8 cellular contexts compared by ENCODE assay signal in genomic region chr19:17488593-17489391, GRCh38. TPM values are rescaled to one million over a fixed set of nuclear protein-coding genes. Genes with fewer than 3 reads are reported as not detected.
A peak's percentile ranks its signal among the peaks of the same experiment; 100 is the strongest.
DNase-seq lines count a peak whose midpoint lies in the region; ATAC-seq lines count a peak whose summit lies in the region.

No MANE protein-coding gene starts in this region.

- no peaks in the 10 kb centered on the region for H3K9me3 ChIP-seq in T-helper 17 cell (ENCODE audit: control insufficient read depth, low read length, poor library complexity, severe bottlenecking)
- H3K9me3 ChIP-seq in adipocyte (ENCODE audit: control insufficient read depth, low read length) = no peaks in the 10 kb centered on the region

- H3K36me3 Mint-ChIP-seq in T-helper 17 cell (ENCODE audit: low read depth) = peaks cover 3% of the 10 kb centered on the region

- ATAC-seq in T-helper 17 cell (peak; percentile 88), left colon (peak; percentile 99), GM18517 (IDR thresholded peaks at IDR 0.05; ENCODE audit: unreplicated experiment) (no peak)

- peaks cover 49% of the 10 kb centered on the region for H3K36me3 ChIP-seq in adipocyte (ENCODE audit: control insufficient read depth, insufficient read depth, low read length, severe bottlenecking)

- no peaks in the 10 kb centered on the region for H3K27me3 ChIP-seq in adipocyte (replicated peaks; ENCODE audit: control insufficient read depth, insufficient read depth, low read length)

- H3K27ac Mint-ChIP-seq in T-helper 17 cell = peak overlapping the region; percentile 54

- H3K4me1 Mint-ChIP-seq in T-helper 17 cell = peaks cover 15% of the 10 kb centered on the region

- peak overlapping the region; percentile 47 for H3K4me3 Mint-ChIP-seq in T-helper 17 cell

- H3K4me3 ChIP-seq in adipocyte (ENCODE audit: low read length) = no peak overlapping the region

- H3K9ac ChIP-seq in adipocyte (ENCODE audit: low read length) = no peak overlapping the region

- H3K4me1 ChIP-seq in adipocyte (ENCODE audit: control insufficient read depth, insufficient read depth, low read length) = peaks cover 9% of the 10 kb centered on the region

- DNase-seq in SHP77 (lab: John Stamatoyannopoulos, UW) = peak; percentile 20 to 56
- no peak for DNase-seq in SHP77 treated with DMSO at 0.1 percent for 48 hours (lab: John Stamatoyannopoulos, UW)
- DNase-seq in T-helper 17 cell = peak in 2 of 3 donors; percentile 53 to 76
- DNase-seq in adipocyte (ENCODE audit: low read depth) = peak; percentile 35
- DNase-seq in left colon = peak; percentile 95
- peak; percentile 51 for DNase-seq in stimulated activated CD8-positive, alpha-beta memory T cell treated with anti-CD3 and anti-CD28 coated beads, Interleukin-15, amount 100 ng/mL, for 1 hour (ENCODE audit: low read depth)
- no peak for DNase-seq in KG1 (lab: John Stamatoyannopoulos, UW)

- H3K27me3 Mint-ChIP-seq in T-helper 17 cell = no peaks in the 10 kb centered on the region

- intact Hi-C loops in left colon (cut with DNase I, micrococcal nuclease) = no loop called here

RNA-seq across cellular contexts. Expression of gene SLC27A1, which starts 18.5 kb away (rescaled TPM):
- total RNA-seq in T-helper 17 cell = 1 to 10 TPM; 5.8 to 7.1 TPM
- 1 to 10 TPM; 4.8 to 7.1 TPM for total RNA-seq in left colon

RNA-seq across cellular contexts. Expression of gene PGLS, which starts 22.7 kb away (rescaled TPM):
- total RNA-seq in T-helper 17 cell (10 to 100 TPM; 48.6 to 53.7 TPM), left colon (100 to 1,000 TPM in 1 of 2 donors, 10 to 100 TPM in 1; 89.8 to 100 TPM)

RNA-seq across cellular contexts. Expression of gene NXNL1, which starts 28.1 kb away (rescaled TPM):
- total RNA-seq in T-helper 17 cell = not detected
- not detected for total RNA-seq in left colon

RNA-seq across cellular contexts. Expression of gene TMEM221, which starts 40.3 kb away (rescaled TPM):
- total RNA-seq in T-helper 17 cell = not detected
- total RNA-seq in left colon = under 1 TPM in 1 of 2 donors, not detected in 1; 0.18 TPM

Comparison
In these comparisons a context has a peak if more than half of its experiments do, and no peak if none do; other contexts are left out.
1. DNase-seq: peak in SHP77 (2 of 2), T-helper 17 cell (2 of 3), adipocyte (single experiment), left colon (2 of 2) and stimulated activated CD8-positive, alpha-beta memory T cell treated with anti-CD3 and anti-CD28 coated beads, Interleukin-15, amount 100 ng/mL, for 1 hour (single experiment); none in SHP77 treated with DMSO at 0.1 percent for 48 hours (single experiment) and KG1 (single experiment).